Comparison of ENCODE assay signal across 9 cellular contexts in genomic region chr1:151370211-151370911, GRCh38. TPM values are rescaled to one million over a fixed set of nuclear protein-coding genes. Genes with fewer than 3 reads are reported as not detected.
DNase-seq lines count a peak whose midpoint lies in the region; ATAC-seq, FAIRE-seq and TF ChIP-seq lines count a peak whose summit lies in the region.
"Had no signal": no experiment of that assay in that cellular context is flagged by ENCODE, and none has a peak within 500 bp of the region (broad histone marks: within the 10 kb centered on the region; RNA-seq: fewer than 3 reads in every experiment).

No MANE protein-coding gene starts in this region.

- no peak overlapping the region for H4K91ac ChIP-seq in mesenchymal stem cell (ENCODE audit: low read length)

- H3K27ac ChIP-seq in mesenchymal stem cell (ENCODE audit: low read length, poor library complexity, severe bottlenecking) (no peak overlapping the region), upper lobe of right lung (peak overlapping the region; percentile 82), pancreas (no peak overlapping the region)

- H3K27me3 ChIP-seq in mesenchymal stem cell (ENCODE audit: control insufficient read depth in 1 of 2, insufficient read depth in 1 of 2, low read length in 2 of 2) = no peaks in the 10 kb centered on the region
- no peaks in the 10 kb centered on the region for H3K27me3 ChIP-seq in upper lobe of right lung
- no peaks in the 10 kb centered on the region for H3K27me3 ChIP-seq in pancreas

- TF ChIP-seq CTCF in cardiac fibroblast (IDR thresholded peaks at IDR 0.05; ENCODE audit: low read depth, low read length) (no peak), upper lobe of right lung (IDR thresholded peaks at IDR 0.05) (no peak), pancreas (IDR thresholded peaks at IDR 0.05) (no peak)

- H3K4ac ChIP-seq in mesenchymal stem cell (ENCODE audit: low read depth in 1 of 2, low read length in 2 of 2) = peak overlapping the region in 1 of 2 experiments; percentile 7

- H2BK5ac ChIP-seq in mesenchymal stem cell (ENCODE audit: low read depth, low read length, poor library complexity, severe bottlenecking) = no peak overlapping the region

- H3K18ac ChIP-seq in mesenchymal stem cell (ENCODE audit: low read depth in 1 of 2, low read length in 2 of 2) = peak overlapping the region; percentile 7 to 35

- H4K8ac ChIP-seq in mesenchymal stem cell (ENCODE audit: low read length) = peak overlapping the region; percentile 35

- DNase-seq in NCI-H82 (lab: John Stamatoyannopoulos, UW) (peak; percentile 23), NCI-H82 treated with DMSO at 0.1 percent for 48 hours (lab: John Stamatoyannopoulos, UW; ENCODE audit: unreplicated experiment) (no peak), cardiac fibroblast (ENCODE audit: low read depth in 2 of 2) (peak; percentile 48 to 65), mesenchymal stem cell (no peak), upper lobe of right lung (peak; percentile 76), NCI-H2227 (lab: John Stamatoyannopoulos, UW; ENCODE audit: unreplicated experiment) (no peak), pancreas (no peak), DMS53 treated with DMSO at 0.1 percent for 48 hours (lab: John Stamatoyannopoulos, UW; ENCODE audit: unreplicated experiment) (no peak)
- DNase-seq: activated CD4-positive, alpha-beta T cell treated with anti-CD3 and anti-CD28 coated beads, Interleukin-2, amount 50 U/mL, for 1 hour had no signal

- H3K14ac ChIP-seq in mesenchymal stem cell (ENCODE audit: low read length in 2 of 2) = no peak overlapping the region

- no peak overlapping the region for H3K4me3 ChIP-seq in cardiac fibroblast (replicated peaks in 1 of 2; ENCODE audit: low read depth in 2 of 2, low read length in 2 of 2)
- H3K4me3 ChIP-seq in mesenchymal stem cell (ENCODE audit: insufficient read depth in 1 of 2, low read depth in 1 of 2, low read length in 2 of 2) = peak overlapping the region in 1 of 2 experiments; percentile 84
- H3K4me3 ChIP-seq in upper lobe of right lung = peak overlapping the region; percentile 61
- H3K4me3 ChIP-seq in pancreas = no peak overlapping the region

- H2BK15ac ChIP-seq in mesenchymal stem cell (ENCODE audit: low read depth, poor library complexity, severe bottlenecking) = no peak overlapping the region

- WGBS in mesenchymal stem cell = 85% methylated on average over 6 of the region's 6 CpGs
- 75 to 76% methylated on average over 6 of the region's 6 CpGs for WGBS in pancreas, 2 donors

- peak overlapping the region; percentile 84 for H3K9ac ChIP-seq in mesenchymal stem cell (ENCODE audit: low read length)

- H3K9me3 ChIP-seq in mesenchymal stem cell (ENCODE audit: control insufficient read depth, low read length) (no peaks in the 10 kb centered on the region), upper lobe of right lung (no peaks in the 10 kb centered on the region), pancreas (no peaks in the 10 kb centered on the region)

- no peak for FAIRE-seq in pancreas (lab: Jason Lieb, UNC)

- peaks cover 20% of the 10 kb centered on the region for H3K4me1 ChIP-seq in mesenchymal stem cell (ENCODE audit: control insufficient read depth, insufficient read depth, low read depth, low read length)
- peaks cover 31% of the 10 kb centered on the region for H3K4me1 ChIP-seq in upper lobe of right lung
- peaks cover 13 to 21% (median 15%) of the 10 kb centered on the region in 3 donors for H3K4me1 ChIP-seq in pancreas

- H2AFZ ChIP-seq in mesenchymal stem cell (ENCODE audit: low read depth, low read length) = no peak overlapping the region

- no peak overlapping the region for H2BK120ac ChIP-seq in mesenchymal stem cell (ENCODE audit: low read depth, low read length)

- H2AK5ac ChIP-seq in mesenchymal stem cell (ENCODE audit: low read length, severe bottlenecking) = no peak overlapping the region

- no peak overlapping the region for H3K4me2 ChIP-seq in mesenchymal stem cell (ENCODE audit: low read length, poor library complexity, severe bottlenecking)

- H3K79me1 ChIP-seq in mesenchymal stem cell (replicated peaks; ENCODE audit: low read length, poor library complexity, severe bottlenecking) = peaks cover 6% of the 10 kb centered on the region

- peaks cover 23 to 39% of the 10 kb centered on the region in 2 experiments for H3K36me3 ChIP-seq in mesenchymal stem cell (ENCODE audit: control insufficient read depth in 1 of 2, insufficient read depth in 2 of 2, low read depth in 1 of 2, low read length in 2 of 2)
- H3K36me3 ChIP-seq in upper lobe of right lung = peaks cover 30% of the 10 kb centered on the region
- no peaks in the 10 kb centered on the region for H3K36me3 ChIP-seq in pancreas

- H3K23ac ChIP-seq in mesenchymal stem cell (ENCODE audit: low read length in 2 of 2) = no peak overlapping the region

- peak; percentile 45 for ATAC-seq in upper lobe of right lung
- ATAC-seq in pancreas = no peak

- intact Hi-C loops in upper lobe of right lung (cut with DNase I) = no loop called here
- intact Hi-C loops in pancreas (cut with DNase I) = no loop called here

- H2BK12ac ChIP-seq in mesenchymal stem cell (ENCODE audit: low read length in 2 of 2) = peak overlapping the region in 1 of 2 experiments; percentile 45

RNA-seq across cellular contexts. Expression of gene SELENBP1, which starts 2.1 kb away (rescaled TPM):
- polyA plus RNA-seq in mesenchymal stem cell (2013, experiment 1 of 2) = 23.4 TPM
- polyA plus RNA-seq in mesenchymal stem cell (2013, experiment 2 of 2) = 22.9 TPM
- total RNA-seq in upper lobe of right lung (321 TPM), pancreas (10 to 100 TPM; 13.1 to 36.8 (median 25.2) TPM)
- 10 to 100 TPM; 53.6 to 93.0 TPM for polyA plus RNA-seq in pancreas

RNA-seq across cellular contexts. Expression of gene RFX5, which starts 23.3 kb away (rescaled TPM):
- polyA plus RNA-seq in mesenchymal stem cell (2013, experiment 1 of 2) = 31.1 TPM
- polyA plus RNA-seq in mesenchymal stem cell (2013, experiment 2 of 2) = 32.1 TPM
- total RNA-seq in upper lobe of right lung (45.8 TPM), pancreas (10 to 100 TPM in 3 of 6 donors, 1 to 10 TPM in 3; 5.6 to 34.2 (median 8.6) TPM)
- polyA plus RNA-seq in pancreas = 1 to 10 TPM; 8.6 to 9.5 TPM

RNA-seq across cellular contexts. Expression of gene PSMB4, which starts 29.0 kb away (rescaled TPM):
- polyA plus RNA-seq in mesenchymal stem cell (2013, experiment 1 of 2) = 383 TPM
- polyA plus RNA-seq in mesenchymal stem cell (2013, experiment 2 of 2) = 390 TPM
- total RNA-seq in upper lobe of right lung (177 TPM), pancreas (100 to 1,000 TPM in 3 of 6 donors, 10 to 100 TPM in 3; 61.9 to 106 (median 90.5) TPM)
- polyA plus RNA-seq in pancreas = 100 to 1,000 TPM; 172 to 217 TPM

RNA-seq across cellular contexts. Expression of gene PI4KB, which starts 43.1 kb away (rescaled TPM):
- polyA plus RNA-seq in mesenchymal stem cell (2013, experiment 1 of 2) = 36.1 TPM
- polyA plus RNA-seq in mesenchymal stem cell (2013, experiment 2 of 2) = 36.1 TPM
- total RNA-seq in upper lobe of right lung (65.0 TPM), pancreas (10 to 100 TPM; 20.0 to 36.5 (median 24.1) TPM)
- 10 to 100 TPM; 33.3 to 44.2 TPM for polyA plus RNA-seq in pancreas

Comparison
In these comparisons a context has a peak if more than half of its experiments do, and no peak if none do; other contexts are left out.
1. DNase-seq: peak in NCI-H82 (single experiment), cardiac fibroblast (2 of 2) and upper lobe of right lung (single experiment); none in NCI-H82 treated with DMSO at 0.1 percent for 48 hours (single experiment), mesenchymal stem cell (single experiment), NCI-H2227 (single experiment), pancreas (0 of 6) and DMS53 treated with DMSO at 0.1 percent for 48 hours (single experiment).